Comparison of ENCODE assay signal across 8 cellular contexts in the genomic region with DNA sequence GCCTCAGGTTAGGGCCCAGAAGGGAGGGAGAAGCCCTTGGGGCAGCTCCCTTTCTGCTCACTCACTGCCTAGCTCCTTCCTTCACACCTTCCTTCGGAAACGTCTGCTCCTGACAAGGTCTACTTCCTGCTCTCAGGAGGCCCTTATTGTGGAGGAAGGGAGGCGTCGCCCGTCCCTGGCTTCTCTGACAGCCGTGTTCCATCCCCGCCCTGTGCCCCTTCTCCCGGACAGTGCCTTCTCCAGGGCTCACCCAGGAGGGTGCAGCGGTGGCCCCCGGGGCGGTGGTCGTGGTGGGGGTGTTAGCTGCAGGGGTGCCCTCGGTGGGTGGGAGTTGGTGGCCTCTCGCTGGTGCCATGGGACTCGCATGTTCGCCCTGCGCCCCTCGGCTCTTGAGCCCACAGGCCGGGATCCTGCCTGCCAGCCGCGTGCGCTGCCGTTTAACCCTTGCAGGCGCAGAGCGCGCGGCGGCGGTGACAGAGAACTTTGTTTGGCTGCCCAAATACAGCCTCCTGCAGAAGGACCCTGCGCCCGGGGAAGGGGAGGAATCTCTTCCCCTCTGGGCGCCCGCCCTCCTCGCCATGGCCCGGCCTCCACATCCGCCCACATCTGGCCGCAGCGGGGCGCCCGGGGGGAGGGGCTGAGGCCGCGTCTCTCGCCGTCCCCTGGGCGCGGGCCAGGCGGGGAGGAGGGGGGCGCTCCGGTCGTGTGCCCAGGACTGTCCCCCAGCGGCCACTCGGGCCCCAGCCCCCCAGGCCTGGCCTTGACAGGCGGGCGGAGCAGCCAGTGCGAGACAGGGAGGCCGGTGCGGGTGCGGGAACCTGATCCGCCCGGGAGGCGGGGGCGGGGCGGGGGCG.
DNase-seq lines count a peak whose midpoint lies in the region; ATAC-seq and TF ChIP-seq lines count a peak whose summit lies in the region.

No MANE protein-coding gene starts in this region.

- H3K4me1 ChIP-seq in lower lobe of right lung, result peaks cover 67% of the 10 kb centered on the region

- peak overlapping the region; percentile 83 for H3K27ac ChIP-seq in lower lobe of right lung

- intact Hi-C loops in lower lobe of right lung (cut with DNase I), result no loop called here

- no peaks in the 10 kb centered on the region for H3K9me3 Mint-ChIP-seq in stimulated activated memory B cell treated with anti-CD40 and anti-IgM and Interleukin-4, amounts not matched to agents 10 μg/mL and 1 μg/mL and 100 μg/mL, for 72 hours

- ATAC-seq in GM21786 (IDR thresholded peaks at IDR 0.05; ENCODE audit: unreplicated experiment) (peak; percentile 44), lower lobe of right lung (peak; percentile 57 to 70)
- peak; percentile 77 for ATAC-seq in stimulated activated memory B cell treated with anti-CD40 and anti-IgM and Interleukin-4, amounts not matched to agents 10 μg/mL and 1 μg/mL and 100 μg/mL, for 72 hours

- no peaks in the 10 kb centered on the region for H3K9me3 ChIP-seq in lower lobe of right lung

- H3K36me3 ChIP-seq in lower lobe of right lung, result no peaks in the 10 kb centered on the region

- no peaks in the 10 kb centered on the region for H3K27me3 ChIP-seq in lower lobe of right lung (ENCODE audit: low read depth)

- peak overlapping the region; percentile 28 for H3K27ac Mint-ChIP-seq in stimulated activated memory B cell treated with anti-CD40 and anti-IgM and Interleukin-4, amounts not matched to agents 10 μg/mL and 1 μg/mL and 100 μg/mL, for 72 hours

- peak overlapping the region; percentile 74 for H3K4me3 Mint-ChIP-seq in stimulated activated memory B cell treated with anti-CD40 and anti-IgM and Interleukin-4, amounts not matched to agents 10 μg/mL and 1 μg/mL and 100 μg/mL, for 72 hours

- no peaks in the 10 kb centered on the region for H3K27me3 Mint-ChIP-seq in stimulated activated memory B cell treated with anti-CD40 and anti-IgM and Interleukin-4, amounts not matched to agents 10 μg/mL and 1 μg/mL and 100 μg/mL, for 72 hours

- no peaks in the 10 kb centered on the region for H3K36me3 Mint-ChIP-seq in stimulated activated memory B cell treated with anti-CD40 and anti-IgM and Interleukin-4, amounts not matched to agents 10 μg/mL and 1 μg/mL and 100 μg/mL, for 72 hours

- TF ChIP-seq CTCF in lower lobe of right lung (IDR thresholded peaks at IDR 0.05), result peak; percentile 6

- H3K4me3 ChIP-seq in lower lobe of right lung, result peak overlapping the region; percentile 78

- DNase-seq in COR-L47 (lab: John Stamatoyannopoulos, UW), result peak; percentile 63
- peak; percentile 86 for DNase-seq in NCI-H146 (lab: John Stamatoyannopoulos, UW)
- peak; percentile 48 for DNase-seq in activated CD4-positive, alpha-beta T cell treated with anti-CD3 and anti-CD28 coated beads, Interleukin-2, amount 50 U/mL, for 1 hour
- DNase-seq in effector CD4-positive, alpha-beta T cell, result peak; percentile 34
- DNase-seq in lower lobe of right lung, result peak; percentile 86
- DNase-seq in inferior parietal cortex (ENCODE audit: extremely low spot score), result no peak

- peaks cover 67% of the 10 kb centered on the region for H3K4me1 Mint-ChIP-seq in stimulated activated memory B cell treated with anti-CD40 and anti-IgM and Interleukin-4, amounts not matched to agents 10 μg/mL and 1 μg/mL and 100 μg/mL, for 72 hours
